In the genomic region with DNA sequence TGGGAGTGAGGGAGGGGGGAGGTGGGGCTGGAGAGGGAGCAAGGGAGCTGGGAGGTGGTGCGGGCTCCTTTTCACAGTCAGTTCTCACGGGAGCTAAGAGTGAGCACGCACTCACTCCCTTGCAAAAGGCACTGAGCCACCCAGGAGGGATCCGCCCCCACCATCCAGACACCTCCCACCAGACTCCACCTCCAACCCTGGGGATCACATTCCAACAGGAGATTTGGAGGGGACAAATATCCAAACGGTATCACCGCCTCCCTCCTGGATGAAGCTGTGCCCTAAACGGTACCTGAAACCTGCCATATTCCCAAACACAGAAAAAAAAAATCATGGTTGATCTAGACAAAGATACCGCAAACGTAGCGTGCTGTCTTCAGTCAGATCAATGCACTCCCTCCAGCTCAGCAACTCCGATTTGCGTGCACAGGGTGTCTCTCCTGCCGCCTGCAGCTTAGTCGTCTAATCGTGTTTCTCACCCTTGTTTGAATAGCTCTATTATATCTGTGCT, we compare ENCODE assay signal across 13 cellular contexts. TPM values are rescaled to one million over a fixed set of nuclear protein-coding genes. Genes with fewer than 3 reads are reported as not detected.
DNase-seq lines count a peak whose midpoint lies in the region; ATAC-seq and TF ChIP-seq lines count a peak whose summit lies in the region.
"Had no signal": no experiment of that assay in that cellular context is flagged by ENCODE, and none has a peak within 500 bp of the region (broad histone marks: within the 10 kb centered on the region; RNA-seq: fewer than 3 reads in every experiment).

No MANE protein-coding gene starts in this region.

- no peak overlapping the region for H3K27ac ChIP-seq in neural progenitor cell
- H3K27ac ChIP-seq: tibial artery had no signal

- no peaks in the 10 kb centered on the region for H3K79me2 ChIP-seq in neural progenitor cell (ENCODE audit: low read depth)

- intact Hi-C loops in left cardiac atrium (cut with DNase I) = no loop called here

- H4K20me1 ChIP-seq in neural progenitor cell (ENCODE audit: low read depth) = no peaks in the 10 kb centered on the region

- H2AFZ ChIP-seq in neural progenitor cell (replicated peaks) = peak overlapping the region; percentile 86

- H3K27me3 ChIP-seq in H7 (ENCODE audit: control insufficient read depth, insufficient read depth, low read length) (no peaks in the 10 kb centered on the region; the same call in 1 of the 2 replicates), neural progenitor cell (no peaks in the 10 kb centered on the region)

- H3K36me3 ChIP-seq in H7 (replicated peaks; ENCODE audit: control insufficient read depth, insufficient read depth, low read length) (no peaks in the 10 kb centered on the region), neural progenitor cell (no peaks in the 10 kb centered on the region)
- H3K36me3 ChIP-seq: tibial artery had no signal

- H3K9me3 ChIP-seq in neural progenitor cell (ENCODE audit: low read depth) = no peaks in the 10 kb centered on the region
- H3K9me3 ChIP-seq: tibial artery had no signal

- POLR2A ChIA-PET in activated CD4-positive, alpha-beta T cell treated with anti-CD3 and anti-CD28 coated beads, Interleukin-2, amount 10 ng/mL, durations not matched to agents 7 days and 5 days (lab: Charles Lee) = no interaction called here

- H3K27me3 Mint-ChIP-seq in neural progenitor cell (ENCODE audit: insufficient read depth, low read depth) = peaks cover 25% of the 10 kb centered on the region
- H3K27me3 Mint-ChIP-seq in activated CD4-positive, alpha-beta T cell treated with anti-CD3 and anti-CD28 coated beads, Interleukin-2, amount 10 ng/mL, durations not matched to agents 7 days and 5 days = peaks cover 4% of the 10 kb centered on the region

- no peaks in the 10 kb centered on the region for H3K36me3 Mint-ChIP-seq in neural progenitor cell
- no peaks in the 10 kb centered on the region for H3K36me3 Mint-ChIP-seq in activated CD4-positive, alpha-beta T cell treated with anti-CD3 and anti-CD28 coated beads, Interleukin-2, amount 10 ng/mL, durations not matched to agents 7 days and 5 days (ENCODE audit: low read depth)
- H3K36me3 Mint-ChIP-seq: CD4-positive, alpha-beta memory T cell had no signal

- peak overlapping the region; percentile 82 for H3K4me2 ChIP-seq in neural progenitor cell

- CTCF ChIA-PET in activated CD4-positive, alpha-beta T cell treated with anti-CD3 and anti-CD28 coated beads, Interleukin-2, amount 10 ng/mL, durations not matched to agents 7 days and 5 days (lab: Charles Lee) = no interaction called here

- no peaks in the 10 kb centered on the region for H3F3A ChIP-seq in neural progenitor cell (ENCODE audit: low read depth)

- H3K9ac ChIP-seq in neural progenitor cell = no peak overlapping the region

- no peak for TF ChIP-seq CTCF in neural progenitor cell (IDR thresholded peaks at IDR 0.05)

- peaks cover 2% of the 10 kb centered on the region for H3K9me3 Mint-ChIP-seq in neural progenitor cell
- H3K9me3 Mint-ChIP-seq in activated CD4-positive, alpha-beta T cell treated with anti-CD3 and anti-CD28 coated beads, Interleukin-2, amount 10 ng/mL, durations not matched to agents 7 days and 5 days = no peaks in the 10 kb centered on the region
- H3K9me3 Mint-ChIP-seq: CD4-positive, alpha-beta memory T cell had no signal

- peak; percentile 79 for DNase-seq in H7
- peak; percentile 45 for DNase-seq in NCI-H69 (lab: John Stamatoyannopoulos, UW)
- no peak for DNase-seq in left cardiac atrium
- peak; percentile 66 for DNase-seq in neural progenitor cell (ENCODE audit: low spot score)
- DNase-seq in NCI-H2081 (lab: John Stamatoyannopoulos, UW) = no peak
- DNase-seq in inferior parietal cortex (ENCODE audit: extremely low spot score) = no peak
- DNase-seq in activated CD4-positive, alpha-beta T cell treated with anti-CD3 and anti-CD28 coated beads, Interleukin-2, amount 10 ng/mL, durations not matched to agents 7 days and 5 days = no peak
- DNase-seq: CD4-positive, alpha-beta memory T cell; MM.1S; posterior cingulate gyrus had no signal

- peak overlapping the region; percentile 87 for H3K27ac Mint-ChIP-seq in neural progenitor cell
- no peak overlapping the region for H3K27ac Mint-ChIP-seq in activated CD4-positive, alpha-beta T cell treated with anti-CD3 and anti-CD28 coated beads, Interleukin-2, amount 10 ng/mL, durations not matched to agents 7 days and 5 days
- H3K27ac Mint-ChIP-seq: CD4-positive, alpha-beta memory T cell had no signal

- peaks cover 51% of the 10 kb centered on the region for H3K4me1 Mint-ChIP-seq in neural progenitor cell
- H3K4me1 Mint-ChIP-seq in activated CD4-positive, alpha-beta T cell treated with anti-CD3 and anti-CD28 coated beads, Interleukin-2, amount 10 ng/mL, durations not matched to agents 7 days and 5 days = no peaks in the 10 kb centered on the region

- peaks cover 11% of the 10 kb centered on the region for H3K4me1 ChIP-seq in neural progenitor cell

- peak overlapping the region; percentile 75 for H3K4me3 Mint-ChIP-seq in neural progenitor cell
- H3K4me3 Mint-ChIP-seq in activated CD4-positive, alpha-beta T cell treated with anti-CD3 and anti-CD28 coated beads, Interleukin-2, amount 10 ng/mL, durations not matched to agents 7 days and 5 days = no peak overlapping the region
- H3K4me3 Mint-ChIP-seq: CD4-positive, alpha-beta memory T cell had no signal

- peak; percentile 62 to 74 for ATAC-seq in left cardiac atrium
- no peak for ATAC-seq in HG03469 (IDR thresholded peaks at IDR 0.05; ENCODE audit: unreplicated experiment)

- H3K4me3 ChIP-seq in H7 (ENCODE audit: insufficient read depth, low read depth, low read length) = peak overlapping the region; percentile 10
- peak overlapping the region; percentile 39 for H3K4me3 ChIP-seq in neural progenitor cell
- H3K4me3 ChIP-seq: tibial artery had no signal

RNA-seq across cellular contexts. Expression of a gene that starts 20.3 kb away (rescaled TPM):
- 5.8 and 6.0 TPM in 2 replicates for total RNA-seq in H7 (2014; rRNA removed; shearing (Covaris generic))
- total RNA-seq in left cardiac atrium (100 to 1,000 TPM; 141 to 253 TPM), neural progenitor cell (ENCODE audit: low replicate concordance) (11.1 and 11.4 TPM in 2 replicates)
- 10 to 100 TPM; 27.5 to 32.3 TPM for total RNA-seq in activated CD4-positive, alpha-beta T cell treated with anti-CD3 and anti-CD28 coated beads, Interleukin-2, amount 10 ng/mL, durations not matched to agents 7 days and 5 days

RNA-seq across cellular contexts. Expression of a gene that starts 59.0 kb away (rescaled TPM):
- total RNA-seq in H7 (2014; rRNA removed; shearing (Covaris generic)) = not detected in 2 replicates
- total RNA-seq in left cardiac atrium (not detected), neural progenitor cell (ENCODE audit: low replicate concordance) (not detected in 2 replicates)
- total RNA-seq in activated CD4-positive, alpha-beta T cell treated with anti-CD3 and anti-CD28 coated beads, Interleukin-2, amount 10 ng/mL, durations not matched to agents 7 days and 5 days = not detected
- total RNA-seq: CD4-positive, alpha-beta memory T cell; H4 had no signal

Comparison
In these comparisons a context has a peak if more than half of its experiments do, and no peak if none do; other contexts are left out.
1. DNase-seq: peak in H7 (single experiment), NCI-H69 (single experiment) and neural progenitor cell (single experiment); none in left cardiac atrium (single experiment), NCI-H2081 (0 of 2), inferior parietal cortex (single experiment) and activated CD4-positive, alpha-beta T cell treated with anti-CD3 and anti-CD28 coated beads, Interleukin-2, amount 10 ng/mL, durations not matched to agents 7 days and 5 days (single experiment).
2. RNA of a gene that starts 20.3 kb away (total RNA-seq): 141 to 253 TPM in left cardiac atrium; 27.5 to 32.3 TPM in activated CD4-positive, alpha-beta T cell treated with anti-CD3 and anti-CD28 coated beads, Interleukin-2, amount 10 ng/mL, durations not matched to agents 7 days and 5 days, 11.1 to 11.4 TPM in neural progenitor cell and 5.8 to 6.0 TPM in H7; every median in the first group is over 4 times any median in the second.